In the genomic region with DNA sequence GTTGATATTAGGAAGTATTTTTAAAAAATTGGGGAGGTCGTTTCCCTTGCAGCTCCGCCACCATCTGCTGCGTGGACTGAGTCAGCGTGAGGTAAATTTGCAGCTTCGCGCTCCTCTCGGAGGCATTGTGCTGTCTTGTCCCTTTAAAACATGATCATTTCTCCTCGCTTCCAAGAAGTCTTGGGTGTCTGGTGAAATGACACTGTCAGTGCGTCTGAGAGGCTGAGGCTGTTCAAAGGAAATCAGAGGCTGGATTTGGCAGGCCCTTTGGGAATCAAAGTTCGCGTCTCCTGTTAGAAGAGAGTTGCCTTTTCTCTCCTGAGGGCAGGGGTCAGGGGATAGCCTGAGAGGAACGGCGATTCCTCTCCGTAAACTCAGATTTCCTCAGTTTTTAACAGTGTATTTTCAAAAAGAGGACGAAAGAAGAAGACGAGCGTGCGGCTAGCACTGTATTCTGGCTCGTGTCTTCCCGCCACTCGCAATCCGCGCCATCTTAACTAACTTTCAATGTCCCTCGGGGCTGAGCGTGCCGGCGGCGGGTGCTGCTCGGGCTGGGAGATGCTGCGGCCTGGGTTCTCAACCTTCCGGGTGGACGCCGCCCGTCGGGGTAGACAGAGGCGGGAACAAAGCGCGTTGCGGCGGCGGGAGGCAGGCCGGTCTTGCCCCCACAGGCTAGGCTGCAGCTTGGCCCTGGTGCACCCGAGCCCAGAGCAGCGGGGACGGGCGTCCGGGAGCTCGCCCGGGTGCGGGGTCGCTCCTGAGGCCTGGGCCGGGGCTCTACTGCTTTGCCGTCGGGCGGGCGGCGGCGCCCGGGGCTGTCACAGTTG, we compare ENCODE assay signal across 11 cellular contexts. TPM values are rescaled to one million over a fixed set of nuclear protein-coding genes. Genes with fewer than 3 reads are reported as not detected.
A peak's percentile ranks its signal among the peaks of the same experiment; 100 is the strongest.
DNase-seq lines count a peak whose midpoint lies in the region; ATAC-seq and TF ChIP-seq lines count a peak whose summit lies in the region.
"Had no signal": no experiment of that assay in that cellular context is flagged by ENCODE, and none has a peak within 500 bp of the region (broad histone marks: within the 10 kb centered on the region; RNA-seq: fewer than 3 reads in every experiment).

No MANE protein-coding gene starts in this region.

- peaks cover 22 to 37% (median 30%) of the 10 kb centered on the region in 3 donors for H3K4me1 Mint-ChIP-seq in CD8-positive, alpha-beta memory T cell
- H3K4me1 Mint-ChIP-seq in WTC11, result peaks cover 30% of the 10 kb centered on the region
- peaks cover 8% of the 10 kb centered on the region for H3K4me1 Mint-ChIP-seq in Calu3 (ENCODE audit: low read depth, unreplicated experiment)

- H3K4me3 Mint-ChIP-seq in CD8-positive, alpha-beta memory T cell, result peak overlapping the region; percentile 14 to 77 (median 64)
- H3K4me3 Mint-ChIP-seq in WTC11 (peak overlapping the region; percentile 81), Calu3 (ENCODE audit: low read depth, unreplicated experiment) (no peak overlapping the region)

- POLR2A ChIA-PET in CD8-positive, alpha-beta memory T cell (lab: Charles Lee), result no interaction called here
- POLR2A ChIA-PET in WTC11 (lab: Charles Lee), result interaction anchor here (0.5 to 2.4 kb wide), 3 partner anchors 10 to 85 kb away, joined by 3 to 5 read pairs (median 3); no protein-coding TSS in a partner anchor

- no peak overlapping the region for H3K27ac ChIP-seq in CD8-positive, alpha-beta memory T cell (ENCODE audit: low read depth, low read length)
- H3K27ac ChIP-seq in esophagus squamous epithelium, result no peak overlapping the region
- H3K27ac ChIP-seq in osteoblast (ENCODE audit: low read depth, low read length), result no peak overlapping the region
- H3K27ac ChIP-seq in thyroid gland, result no peak overlapping the region

- H2AFZ ChIP-seq in osteoblast (ENCODE audit: low read length), result peak overlapping the region; percentile 12

- DNase-seq in CD8-positive, alpha-beta memory T cell, result peak in 1 of 5 donors; percentile 41
- DNase-seq in WTC11 (ENCODE audit: low spot score) (peak; percentile 52), esophagus squamous epithelium (lab: John Stamatoyannopoulos, UW) (no peak), osteoblast (ENCODE audit: insufficient read length, low spot score, missing footprints) (no peak), cerebellum (ENCODE audit: low spot score) (no peak), thyroid gland (no peak), Calu3 (no peak), SIG-M5 (lab: John Stamatoyannopoulos, UW) (no peak)
- DNase-seq: activated CD4-positive, CD25-positive, alpha-beta regulatory T cell treated with anti-CD3 and anti-CD28 coated beads, Interleukin-2, amount 50 U/mL, for 72 hours had no signal

- no peaks in the 10 kb centered on the region for H3K9me3 ChIP-seq in CD8-positive, alpha-beta memory T cell (ENCODE audit: low read length)
- H3K9me3 ChIP-seq in esophagus squamous epithelium (peaks cover 0 to 4% (median 0%) of the 10 kb centered on the region in 3 donors), osteoblast (ENCODE audit: low read depth, low read length) (no peaks in the 10 kb centered on the region), thyroid gland (no peaks in the 10 kb centered on the region)

- H3K4me1 ChIP-seq in CD8-positive, alpha-beta memory T cell (ENCODE audit: insufficient read depth, low read length), result peaks cover 9% of the 10 kb centered on the region
- peaks cover 3 to 36% (median 15%) of the 10 kb centered on the region in 3 donors for H3K4me1 ChIP-seq in esophagus squamous epithelium
- H3K4me1 ChIP-seq in osteoblast (ENCODE audit: insufficient read depth, low read length), result no peaks in the 10 kb centered on the region
- H3K4me1 ChIP-seq in thyroid gland, result peaks cover 4 to 18% of the 10 kb centered on the region in 2 donors

- H3K9me3 Mint-ChIP-seq in CD8-positive, alpha-beta memory T cell, result peaks cover 4 to 13% (median 12%) of the 10 kb centered on the region in 5 donors
- H3K9me3 Mint-ChIP-seq in WTC11, result no peaks in the 10 kb centered on the region
- H3K9me3 Mint-ChIP-seq in Calu3 (ENCODE audit: low read depth, unreplicated experiment), result no peaks in the 10 kb centered on the region

- no peaks in the 10 kb centered on the region for H3K36me3 Mint-ChIP-seq in CD8-positive, alpha-beta memory T cell
- H3K36me3 Mint-ChIP-seq in WTC11 (no peaks in the 10 kb centered on the region), Calu3 (ENCODE audit: insufficient read depth, unreplicated experiment) (peaks cover 7% of the 10 kb centered on the region)

- no TSS peak for BruUV-seq in Calu3 (replicated peaks; lab: Mats Ljungman, UMichigan)

- H3K4me2 ChIP-seq in osteoblast (ENCODE audit: insufficient read depth, low read length), result peak overlapping the region; percentile 49

- no peaks in the 10 kb centered on the region for H4K20me1 ChIP-seq in osteoblast (ENCODE audit: insufficient read depth, low read length)

- no peak for TF ChIP-seq CTCF in WTC11 (IDR thresholded peaks at IDR 0.05)
- no peak for TF ChIP-seq CTCF in esophagus squamous epithelium (IDR thresholded peaks at IDR 0.05)
- no peak for TF ChIP-seq CTCF in osteoblast (IDR thresholded peaks at IDR 0.05; ENCODE audit: extremely low read depth, low read depth, low read length)
- no peak for TF ChIP-seq CTCF in thyroid gland (IDR thresholded peaks at IDR 0.05)
- no peak for TF ChIP-seq CTCF in Calu3 (IDR thresholded peaks at IDR 0.05; ENCODE audit: unreplicated experiment)

- H3K27me3 ChIP-seq in CD8-positive, alpha-beta memory T cell (ENCODE audit: insufficient read depth, low read length, poor library complexity, severe bottlenecking), result peaks cover 46% of the 10 kb centered on the region
- H3K27me3 ChIP-seq in esophagus squamous epithelium (peaks cover 31 to 100% (median 44%) of the 10 kb centered on the region in 4 donors), osteoblast (ENCODE audit: insufficient read depth, low read length) (peaks cover 89% of the 10 kb centered on the region), thyroid gland (peaks cover 58% of the 10 kb centered on the region)

- peaks cover 71 to 86% of the 10 kb centered on the region in 2 donors for H3K27me3 Mint-ChIP-seq in CD8-positive, alpha-beta memory T cell
- H3K27me3 Mint-ChIP-seq in WTC11 (ENCODE audit: low read depth), result peaks cover 99% of the 10 kb centered on the region
- H3K27me3 Mint-ChIP-seq in Calu3 (ENCODE audit: unreplicated experiment), result peaks cover 29% of the 10 kb centered on the region

- TF ChIP-seq POLR2A in esophagus squamous epithelium (IDR thresholded peaks at IDR 0.05), result no peak
- no peak for TF ChIP-seq POLR2A in thyroid gland (IDR thresholded peaks at IDR 0.05)

- H3K27ac Mint-ChIP-seq in CD8-positive, alpha-beta memory T cell, result no peak overlapping the region
- H3K27ac Mint-ChIP-seq in WTC11 (no peak overlapping the region), Calu3 (ENCODE audit: unreplicated experiment) (no peak overlapping the region)

- CTCF ChIA-PET in CD8-positive, alpha-beta memory T cell (lab: Charles Lee), result no interaction called here
- CTCF ChIA-PET in WTC11 (lab: Charles Lee), result interaction anchor here (0.9 to 1.4 kb wide), 3 partner anchors 13 to 146 kb away, joined by 3 to 6 read pairs (median 5); no protein-coding TSS in a partner anchor
- CTCF ChIA-PET in Calu3 (lab: Charles Lee), result interaction anchor here (0.6 kb wide), 1 partner anchor 1794 kb away, joined by 5 read pairs; no protein-coding TSS in a partner anchor

- no peaks in the 10 kb centered on the region for H3K79me2 ChIP-seq in osteoblast (ENCODE audit: insufficient read depth, low read length)

- intact Hi-C loops in esophagus squamous epithelium (cut with DNase I) (no loop called here), thyroid gland (cut with DNase I) (loop anchor here (10.0 kb wide), 1 partner anchor 93 kb away; no protein-coding TSS in a partner anchor), Calu3 (cut with micrococcal nuclease; ENCODE audit: unreplicated experiment) (no loop called here)

- no peaks in the 10 kb centered on the region for H3K36me3 ChIP-seq in CD8-positive, alpha-beta memory T cell (ENCODE audit: insufficient read depth, low read length)
- H3K36me3 ChIP-seq in esophagus squamous epithelium (no peaks in the 10 kb centered on the region), osteoblast (ENCODE audit: insufficient read depth, low read length) (no peaks in the 10 kb centered on the region), thyroid gland (no peaks in the 10 kb centered on the region)

- ATAC-seq in WTC11, result peak; percentile 29

- no peak overlapping the region for H3K4me3 ChIP-seq in CD8-positive, alpha-beta memory T cell (ENCODE audit: low read length)
- H3K4me3 ChIP-seq in esophagus squamous epithelium (peak overlapping the region; percentile 0 to 57 (median 26)), osteoblast (ENCODE audit: insufficient read depth, low read length) (peak overlapping the region; percentile 44), thyroid gland (replicated peaks in 1 of 3) (no peak overlapping the region)

- WGBS in esophagus squamous epithelium, 2 donors, result 19% methylated on average over 19 of the region's 59 CpGs
- 15 to 25% methylated on average over 37 to 46 of the region's 59 CpGs for WGBS in thyroid gland, 2 donors

TF ChIP-seq in WTC11, 78 proteins besides CTCF, POLR2A, EP300 and RAD21 (continues in another document):
- TF ChIP-seq E2F5 (CRISPR knock-in tag; IDR thresholded peaks at IDR 0.05), result peak; percentile 74; the same call in 1 of the 2 replicates

RNA-seq across cellular contexts. Expression of gene TBR1, which starts 11.5 kb away (rescaled TPM):
- not detected for total RNA-seq in CD8-positive, alpha-beta memory T cell
- not detected for polyA plus RNA-seq in CD8-positive, alpha-beta memory T cell
- total RNA-seq in WTC11 (2021), result not detected in 3 replicates
- under 1 TPM in 1 of 4 donors, not detected in 3; under 0.01 TPM for total RNA-seq in esophagus squamous epithelium
- total RNA-seq in osteoblast, result under 0.01 TPM in 1 of 2 replicates, not detected in the other
- total RNA-seq in cerebellum, result 0.64 TPM
- under 1 TPM in 1 of 4 donors, not detected in 3; 0.11 TPM for total RNA-seq in thyroid gland
- 0.07 and 0.34 TPM in 2 replicates for total RNA-seq in Calu3 (2022)
- total RNA-seq: dermis blood vessel endothelial cell, ureter had no signal

Comparison
In these comparisons a context has a peak if more than half of its experiments do, and no peak if none do; other contexts are left out.
1. H3K4me3 ChIP-seq: peak in esophagus squamous epithelium (4 of 4) and osteoblast (single experiment); none in CD8-positive, alpha-beta memory T cell (single experiment) and thyroid gland (0 of 3).